In genomic region chr7:154575497-154575896, GRCh38 we compare ENCODE assay signal across 22 cellular contexts.
"Had no signal": no experiment of that assay in that cellular context is flagged by ENCODE, and none has a peak within 500 bp of the region (broad histone marks: within the 10 kb centered on the region; RNA-seq: fewer than 3 reads in every experiment).

No MANE protein-coding gene starts in this region.

- DNase-seq: Kasumi-1; MM.1S; NCI-H1092 treated with DMSO at 0.1 percent for 48 hours; NCI-H1436; NCI-H187 treated with DMSO at 0.1 percent for 48 hours; NCI-H2029 treated with DMSO at 0.1 percent for 48 hours; NCI-H2171 treated with DMSO at 0.1 percent for 48 hours; NCI-H345; NCI-H446 treated with DMSO at 0.1 percent for 48 hours; NCI-H524; NCI-H526 treated with DMSO at 0.1 percent for 48 hours; NCI-H748 treated with DMSO at 0.1 percent for 48 hours; NK-92 treated with Interleukin-12 subunit alpha and Interleukin-12 subunit beta, amount 100 ng/mL, for 24 hours; PC-3; SHP77; SK-N-SH; SW 1271 had no signal

- H3K9ac ChIP-seq: KMS-11, SK-N-SH had no signal

- H3K4me2 ChIP-seq: KMS-11, SK-N-SH had no signal

- H3K27ac ChIP-seq: HL-60, KMS-11, RWPE1 had no signal

- FAIRE-seq: HTR-8/SVneo had no signal

- ATAC-seq: Panc1, PC-3 had no signal
